Comparison of ENCODE assay signal across 23 cellular contexts in genomic region chr13:32555613-32556012, GRCh38.
"Had no signal": no experiment of that assay in that cellular context is flagged by ENCODE, and none has a peak within 500 bp of the region (broad histone marks: within the 10 kb centered on the region; RNA-seq: fewer than 3 reads in every experiment).

No MANE protein-coding gene starts in this region.

- H3K27me3 Mint-ChIP-seq: type B pancreatic cell had no signal

- ATAC-seq: stimulated activated effector memory CD8-positive, alpha-beta T cell treated with anti-CD3 and anti-CD28 coated beads, Interleukin-12 subunit alpha, Interleukin-12 subunit beta, amount 100 ng/mL, for 72 hours; stimulated activated memory B cell treated with anti-CD40 and anti-IgM and Interleukin-4, amounts not matched to agents 10 μg/mL and 1 μg/mL and 100 μg/mL, for 72 hours; stimulated activated naive B cell treated with anti-CD40 and anti-IgM and Interleukin-4, amounts not matched to agents 10 μg/mL and 1 μg/mL and 100 μg/mL, for 72 hours; stimulated activated naive CD8-positive, alpha-beta T cell treated with anti-CD3 and anti-CD28 coated beads, Interleukin-15, Interleukin-2, amounts not matched to agents 100 U/mL and 50 U/mL, for 24 hours; upper lobe of right lung had no signal

- DNase-seq: stimulated activated CD4-positive, alpha-beta T cell treated with anti-CD3 and anti-CD28 coated beads, Interleukin-2, amount 100 ng/mL, for 24 hours; stimulated activated CD4-positive, alpha-beta T cell treated with anti-CD3 and anti-CD28 coated beads, Interleukin-2, amount 100 ng/mL, for 48 hours; stimulated activated CD4-positive, alpha-beta T cell treated with anti-CD3 and anti-CD28 coated beads, Interleukin-4, amount 100 ng/mL, for 1 hour; stimulated activated CD4-positive, alpha-beta T cell treated with anti-CD3 and anti-CD28 coated beads, Interleukin-4, amount 100 ng/mL, for 24 hours; stimulated activated CD4-positive, alpha-beta T cell treated with anti-CD3 and anti-CD28 coated beads, Interleukin-4, amount 100 ng/mL, for 4 hours; stimulated activated CD8-positive, alpha-beta memory T cell treated with anti-CD3 and anti-CD28 coated beads, Interleukin-4, amount 100 ng/mL, for 48 hours; stimulated activated naive B cell treated with anti-CD40 and anti-IgM and Interleukin-4, amounts not matched to agents 10 μg/mL and 1 μg/mL and 100 μg/mL, for 72 hours; stimulated activated naive CD4-positive, alpha-beta T cell; stimulated activated naive CD4-positive, alpha-beta T cell treated with Interleukin-2 at 50 U/mL for 16 hours; stimulated activated naive CD8-positive, alpha-beta T cell treated with anti-CD3 and anti-CD28 coated beads, Interleukin-15, Interleukin-2, amounts not matched to agents 100 U/mL and 50 U/mL, for 24 hours; stomach; substantia nigra; testis; thyroid gland; tibial artery; transverse colon; trophoblast cell; upper lobe of left lung; upper lobe of right lung; uterus had no signal

- H3K36me3 Mint-ChIP-seq: stimulated activated effector memory CD8-positive, alpha-beta T cell treated with anti-CD3 and anti-CD28 coated beads, Interleukin-12 subunit alpha, Interleukin-12 subunit beta, amount 100 ng/mL, for 72 hours; type B pancreatic cell had no signal

- H3K27ac Mint-ChIP-seq: stimulated activated effector memory CD8-positive, alpha-beta T cell treated with anti-CD3 and anti-CD28 coated beads, Interleukin-12 subunit alpha, Interleukin-12 subunit beta, amount 100 ng/mL, for 72 hours; stimulated activated memory B cell treated with anti-CD40 and anti-IgM and Interleukin-4, amounts not matched to agents 10 μg/mL and 1 μg/mL and 100 μg/mL, for 72 hours; stimulated activated naive B cell treated with anti-CD40 and anti-IgM and Interleukin-4, amounts not matched to agents 10 μg/mL and 1 μg/mL and 100 μg/mL, for 72 hours; type B pancreatic cell had no signal

- H3K4me1 Mint-ChIP-seq: stimulated activated effector memory CD8-positive, alpha-beta T cell treated with anti-CD3 and anti-CD28 coated beads, Interleukin-12 subunit alpha, Interleukin-12 subunit beta, amount 100 ng/mL, for 72 hours had no signal

- H3K4me3 Mint-ChIP-seq: stimulated activated effector memory CD8-positive, alpha-beta T cell treated with anti-CD3 and anti-CD28 coated beads, Interleukin-12 subunit alpha, Interleukin-12 subunit beta, amount 100 ng/mL, for 72 hours; stimulated activated memory B cell treated with anti-CD40 and anti-IgM and Interleukin-4, amounts not matched to agents 10 μg/mL and 1 μg/mL and 100 μg/mL, for 72 hours; stimulated activated naive B cell treated with anti-CD40 and anti-IgM and Interleukin-4, amounts not matched to agents 10 μg/mL and 1 μg/mL and 100 μg/mL, for 72 hours; type B pancreatic cell had no signal
